ENCODE assay signal across 9 cellular contexts in genomic region chr17:4583796-4584124, GRCh38. TPM values are rescaled to one million over a fixed set of nuclear protein-coding genes. Genes with fewer than 3 reads are reported as not detected.
DNase-seq lines count a peak whose midpoint lies in the region; ATAC-seq and TF ChIP-seq lines count a peak whose summit lies in the region.
"Had no signal": no experiment of that assay in that cellular context is flagged by ENCODE, and none has a peak within 500 bp of the region (broad histone marks: within the 10 kb centered on the region; RNA-seq: fewer than 3 reads in every experiment).

No MANE protein-coding gene starts in this region.

- peaks cover 7 to 50% (median 39%) of the 10 kb centered on the region in 5 donors for H3K27me3 Mint-ChIP-seq in naive thymus-derived CD8-positive, alpha-beta T cell

- H3K4me3 ChIP-seq in OCI-LY1 (ENCODE audit: low read depth, low read length, poor library complexity, severe bottlenecking): no peak overlapping the region
- peak overlapping the region; percentile 57 for H3K4me3 ChIP-seq in epithelial cell of proximal tubule (ENCODE audit: low read depth, low read length)

- H3K27me3 ChIP-seq in OCI-LY1 (ENCODE audit: insufficient read depth, low read length): peaks cover 6% of the 10 kb centered on the region; the same call in 1 of the 2 replicates

- CTCF ChIA-PET in RWPE1 (lab: Yijun Ruan, JAX): interaction anchor here (1.1 kb wide), 1 partner anchor 17 kb away, joined by 3 read pairs; no protein-coding TSS in a partner anchor

- H3K4me3 Mint-ChIP-seq in naive thymus-derived CD8-positive, alpha-beta T cell: peak overlapping the region; percentile 70 to 88 (median 84)

- no peaks in the 10 kb centered on the region for H3K9me2 ChIP-seq in OCI-LY1 (ENCODE audit: low read depth, low read length)

- H3K9me3 Mint-ChIP-seq in naive thymus-derived CD8-positive, alpha-beta T cell: no peaks in the 10 kb centered on the region

- no peak overlapping the region for H2AFZ ChIP-seq in OCI-LY1 (ENCODE audit: low read length)

- peak; percentile 9; the same call in 1 of the 2 replicates for TF ChIP-seq CTCF in OCI-LY1 (IDR thresholded peaks at IDR 0.05; ENCODE audit: low read length)
- TF ChIP-seq CTCF in epithelial cell of proximal tubule (conservative IDR thresholded peaks at IDR 0.05; ENCODE audit: low read depth, low read length): peak; percentile 40
- no peak for TF ChIP-seq CTCF in RWPE1 (conservative IDR thresholded peaks at IDR 0.05; ENCODE audit: low read depth)

- DNase-seq in DMS53 (lab: John Stamatoyannopoulos, UW) (peak; percentile 68), DMS53 treated with DMSO at 0.1 percent for 48 hours (lab: John Stamatoyannopoulos, UW; ENCODE audit: unreplicated experiment) (no peak), epithelial cell of proximal tubule (ENCODE audit: low read depth) (no peak), RWPE1 (ENCODE audit: low spot score) (no peak)
- DNase-seq in naive thymus-derived CD8-positive, alpha-beta T cell: peak in 2 of 10 donors; percentile 7 to 60
- no peak for DNase-seq in stimulated activated CD4-positive, alpha-beta T cell treated with anti-CD3 and anti-CD28 coated beads, Interleukin-4, amount 100 ng/mL, for 24 hours

- H3K79me2 ChIP-seq in OCI-LY1 (ENCODE audit: insufficient read depth, low read length): no peaks in the 10 kb centered on the region

- peaks cover 2 to 15% (median 7%) of the 10 kb centered on the region in 4 donors for H3K4me1 Mint-ChIP-seq in naive thymus-derived CD8-positive, alpha-beta T cell

- no peak overlapping the region for H3K9ac ChIP-seq in OCI-LY1 (ENCODE audit: low read length)

- no peaks in the 10 kb centered on the region for H3K4me1 ChIP-seq in OCI-LY1 (ENCODE audit: insufficient read depth, low read length, severe bottlenecking)

- H3K36me3 Mint-ChIP-seq in naive thymus-derived CD8-positive, alpha-beta T cell: no peaks in the 10 kb centered on the region

- no peaks in the 10 kb centered on the region for H3F3A ChIP-seq in OCI-LY1 (ENCODE audit: insufficient read depth, low read length)

- peak; percentile 79 to 82 for ATAC-seq in naive thymus-derived CD8-positive, alpha-beta T cell
- no peak for ATAC-seq in GM18861 (IDR thresholded peaks at IDR 0.05; ENCODE audit: unreplicated experiment)

- H3K36me3 ChIP-seq in OCI-LY1 (ENCODE audit: insufficient read depth, low read length): no peaks in the 10 kb centered on the region

- no peak overlapping the region for H3K27ac ChIP-seq in OCI-LY1 (ENCODE audit: low read depth, low read length, poor library complexity, severe bottlenecking)
- no peak overlapping the region for H3K27ac ChIP-seq in RWPE1
- H3K27ac ChIP-seq: C4-2B had no signal

- H3K4me2 ChIP-seq in OCI-LY1 (ENCODE audit: low read length): no peak overlapping the region

- no peaks in the 10 kb centered on the region for H3K9me3 ChIP-seq in OCI-LY1 (ENCODE audit: low read length)

- no peaks in the 10 kb centered on the region for H4K20me1 ChIP-seq in OCI-LY1 (ENCODE audit: insufficient read depth, low read length)

- H3K27ac Mint-ChIP-seq in naive thymus-derived CD8-positive, alpha-beta T cell: no peak overlapping the region

- POLR2A ChIA-PET in naive thymus-derived CD8-positive, alpha-beta T cell (lab: Charles Lee): no interaction called here
- POLR2A ChIA-PET in RWPE1 (lab: Yijun Ruan, JAX; ENCODE audit: low non-redundant PET): no interaction called here

RNA-seq across cellular contexts. Expression of gene SMTNL2, which starts 0.6 kb away (rescaled TPM):
- 0.07 and 1.3 TPM in 2 replicates for total RNA-seq in epithelial cell of proximal tubule
- not detected for total RNA-seq in naive thymus-derived CD8-positive, alpha-beta T cell
- polyA plus RNA-seq in naive thymus-derived CD8-positive, alpha-beta T cell: not detected

RNA-seq across cellular contexts. Expression of gene GGT6, which starts 23.4 kb away (rescaled TPM):
- total RNA-seq in epithelial cell of proximal tubule: 0.80 and 0.86 TPM in 2 replicates
- not detected for total RNA-seq in naive thymus-derived CD8-positive, alpha-beta T cell
- not detected for polyA plus RNA-seq in naive thymus-derived CD8-positive, alpha-beta T cell

RNA-seq across cellular contexts. Expression of gene MYBBP1A, which starts 28.6 kb away (rescaled TPM):
- 70.9 and 140 TPM in 2 replicates for total RNA-seq in epithelial cell of proximal tubule
- 10 to 100 TPM; 84.4 to 88.6 TPM for total RNA-seq in naive thymus-derived CD8-positive, alpha-beta T cell
- polyA plus RNA-seq in naive thymus-derived CD8-positive, alpha-beta T cell: 10 to 100 TPM; 14.0 to 45.7 (median 28.7) TPM

RNA-seq across cellular contexts. Expression of gene ALOX15, which starts 57.7 kb away (rescaled TPM):
- total RNA-seq in epithelial cell of proximal tubule: 0.14 TPM in 1 of 2 replicates, not detected in the other
- total RNA-seq in naive thymus-derived CD8-positive, alpha-beta T cell: under 1 TPM; 0.60 TPM
- not detected for polyA plus RNA-seq in naive thymus-derived CD8-positive, alpha-beta T cell
